In genomic region chr5:113678202-113678601, GRCh38 we compare ENCODE assay signal across 1 cellular context.
TF ChIP-seq lines count a peak whose summit lies in the region.

No MANE protein-coding gene starts in this region.

TF ChIP-seq in HCT116, 20 proteins besides CTCF, POLR2A, EP300 and RAD21 (continued from another document):
- TF ChIP-seq REST (IDR thresholded peaks at IDR 0.05; ENCODE audit: low read depth) = no peak
- no peak for TF ChIP-seq YY1 (IDR thresholded peaks at IDR 0.05; ENCODE audit: extremely low read depth, insufficient replicate concordance, low read depth, low read length)
- no peak for TF ChIP-seq POLR2AphosphoS5 (IDR thresholded peaks at IDR 0.05; ENCODE audit: low read depth, low read length)
- no peak for TF ChIP-seq ZFX (IDR thresholded peaks at IDR 0.05)
- TF ChIP-seq CBX3 (IDR thresholded peaks at IDR 0.05; ENCODE audit: low read depth) = no peak
- no peak for TF ChIP-seq ZBTB33 (IDR thresholded peaks at IDR 0.05; ENCODE audit: extremely low read depth, insufficient replicate concordance, low read length)
- TF ChIP-seq ELF1 (IDR thresholded peaks at IDR 0.05; ENCODE audit: borderline replicate concordance, low read depth) = no peak
- no peak for TF ChIP-seq EZH2phosphoT487 (IDR thresholded peaks at IDR 0.05; ENCODE audit: borderline replicate concordance)
- TF ChIP-seq MAX (IDR thresholded peaks at IDR 0.05) = no peak
- TF ChIP-seq SP1 (IDR thresholded peaks at IDR 0.05; ENCODE audit: low read depth) = no peak
- TF ChIP-seq CEBPB (IDR thresholded peaks at IDR 0.05; ENCODE audit: low read depth) = no peak
- TF ChIP-seq JUND (IDR thresholded peaks at IDR 0.05) = no peak
